ENCODE assay signal across 26 cellular contexts in the genomic region with DNA sequence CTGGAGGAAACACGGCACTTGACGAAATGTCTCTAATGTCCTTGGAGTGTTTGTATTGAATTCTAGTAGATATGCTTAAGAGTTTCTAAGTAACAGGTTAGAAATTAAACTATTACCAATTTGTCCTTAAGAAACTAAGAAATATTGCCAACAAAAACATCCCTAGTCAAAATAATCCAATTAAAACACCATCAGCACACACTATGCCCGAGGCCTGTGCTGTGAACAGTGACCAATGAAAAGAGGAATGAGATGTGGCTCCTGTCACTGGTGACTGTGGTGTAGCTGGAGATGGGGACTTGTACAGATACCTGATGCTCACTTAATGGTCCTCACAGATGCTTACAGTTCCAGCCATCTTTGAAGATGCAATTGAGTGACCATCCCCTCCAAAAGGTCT.
"Had no signal": no experiment of that assay in that cellular context is flagged by ENCODE, and none has a peak within 500 bp of the region (broad histone marks: within the 10 kb centered on the region; RNA-seq: fewer than 3 reads in every experiment).

No MANE protein-coding gene starts in this region.

- H3K27me3 ChIP-seq: stomach, suprapubic skin, testis, thyroid gland, tibial artery, tibial nerve, transverse colon, upper lobe of left lung, upper lobe of right lung, uterus, vagina had no signal

- H3K4me3 ChIP-seq: stomach, suprapubic skin, testis, thoracic aorta, thyroid gland, tibial artery, tibial nerve, transverse colon, upper lobe of left lung, upper lobe of right lung, uterus, vagina had no signal

- DNase-seq: stimulated activated CD4-positive, alpha-beta T cell treated with anti-CD3 and anti-CD28 coated beads, Interleukin-2, amount 100 ng/mL, for 48 hours; stimulated activated CD4-positive, alpha-beta T cell treated with anti-CD3 and anti-CD28 coated beads, Interleukin-4, amount 100 ng/mL, for 1 hour; stimulated activated CD4-positive, alpha-beta T cell treated with anti-CD3 and anti-CD28 coated beads, Interleukin-4, amount 100 ng/mL, for 24 hours; stimulated activated CD4-positive, alpha-beta T cell treated with anti-CD3 and anti-CD28 coated beads, Interleukin-4, amount 100 ng/mL, for 4 hours; stimulated activated CD8-positive, alpha-beta memory T cell treated with anti-CD3 and anti-CD28 coated beads, Interleukin-4, amount 100 ng/mL, for 48 hours; stimulated activated naive B cell treated with anti-CD40 and anti-IgM and Interleukin-4, amounts not matched to agents 10 μg/mL and 1 μg/mL and 100 μg/mL, for 72 hours; stimulated activated naive CD4-positive, alpha-beta T cell; stimulated activated naive CD4-positive, alpha-beta T cell treated with Interleukin-2 at 50 U/mL for 16 hours; stimulated activated naive CD8-positive, alpha-beta T cell treated with anti-CD3 and anti-CD28 coated beads, Interleukin-15, amount 100 ng/mL, for 72 hours; stimulated activated naive CD8-positive, alpha-beta T cell treated with anti-CD3 and anti-CD28 coated beads, Interleukin-15, Interleukin-2, amounts not matched to agents 100 U/mL and 50 U/mL, for 24 hours; stomach; substantia nigra; testis; thyroid gland; tibial artery; transverse colon; trophoblast cell; upper lobe of left lung; upper lobe of right lung; uterus had no signal

- H3K9me3 ChIP-seq: testis, thoracic aorta, thyroid gland, tibial artery, transverse colon, upper lobe of left lung, uterus, vagina had no signal

- H3K4me1 ChIP-seq: stomach, suprapubic skin, testis, thyroid gland, tibial artery, tibial nerve, transverse colon, upper lobe of left lung, upper lobe of right lung, uterus, vagina had no signal

- H3K36me3 ChIP-seq: stomach, suprapubic skin, thoracic aorta, thyroid gland, tibial artery, tibial nerve, transverse colon, upper lobe of left lung, upper lobe of right lung, uterus, vagina had no signal

- ATAC-seq: stimulated activated effector memory CD8-positive, alpha-beta T cell treated with anti-CD3 and anti-CD28 coated beads, Interleukin-12 subunit alpha, Interleukin-12 subunit beta, amount 100 ng/mL, for 72 hours; stimulated activated memory B cell treated with anti-CD40 and anti-IgM and Interleukin-4, amounts not matched to agents 10 μg/mL and 1 μg/mL and 100 μg/mL, for 72 hours; stimulated activated naive B cell treated with anti-CD40 and anti-IgM and Interleukin-4, amounts not matched to agents 10 μg/mL and 1 μg/mL and 100 μg/mL, for 72 hours; stimulated activated naive CD8-positive, alpha-beta T cell treated with anti-CD3 and anti-CD28 coated beads, Interleukin-15, amount 100 ng/mL, for 72 hours; stimulated activated naive CD8-positive, alpha-beta T cell treated with anti-CD3 and anti-CD28 coated beads, Interleukin-15, Interleukin-2, amounts not matched to agents 100 U/mL and 50 U/mL, for 24 hours; upper lobe of right lung had no signal

- H3K27ac ChIP-seq: stomach, suprapubic skin, testis, thoracic aorta, thyroid gland, tibial artery, tibial nerve, transverse colon, upper lobe of left lung, upper lobe of right lung, uterus, vagina had no signal
